Comparison of ENCODE assay signal across 1 cellular context in genomic region chr2:11133238-11133935, GRCh38.
TF ChIP-seq lines count a peak whose summit lies in the region.

No MANE protein-coding gene starts in this region.

TF ChIP-seq in WTC11, 78 proteins besides CTCF, POLR2A, EP300 and RAD21 (continued from another document):
- TF ChIP-seq, protein P1, sequence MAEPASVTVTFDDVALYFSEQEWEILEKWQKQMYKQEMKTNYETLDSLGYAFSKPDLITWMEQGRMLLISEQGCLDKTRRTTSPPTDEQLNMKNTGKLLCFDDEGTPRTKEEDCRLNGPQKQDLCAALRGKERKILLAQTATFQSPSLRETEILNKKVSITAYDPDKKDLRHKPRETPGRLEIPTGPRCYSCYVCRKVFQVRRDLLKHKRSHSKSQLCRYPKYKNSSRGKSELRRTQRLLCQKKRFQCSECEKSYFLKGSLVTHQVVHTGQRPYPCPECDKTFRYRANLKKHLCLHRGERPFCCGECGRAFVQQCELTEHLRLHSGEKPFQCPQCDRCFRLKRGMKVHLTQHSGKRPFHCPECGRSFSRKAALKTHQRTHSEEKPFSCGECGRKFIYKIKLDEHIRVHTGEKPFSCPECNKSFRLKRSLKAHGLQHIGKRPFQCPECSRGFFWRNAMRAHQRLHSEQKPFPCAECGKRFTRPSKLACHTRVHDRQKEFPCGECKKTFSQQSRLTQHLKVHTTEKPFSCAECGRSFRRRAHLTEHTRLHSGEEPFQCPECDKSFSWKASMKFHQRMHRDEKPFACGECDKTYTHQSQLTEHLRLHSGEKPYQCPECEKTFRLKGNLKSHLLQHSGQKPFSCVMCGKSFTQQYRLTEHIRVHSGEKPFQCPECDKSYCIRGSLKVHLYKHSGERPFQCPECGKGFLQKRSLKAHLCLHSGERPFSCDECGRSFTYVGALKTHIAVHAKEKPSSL (CRISPR knock-in tag; conservative IDR thresholded peaks at IDR 0.05) = no peak
- no peak for TF ChIP-seq ETV6 (CRISPR knock-in tag; IDR thresholded peaks at IDR 0.05)
- TF ChIP-seq ATF3 (CRISPR knock-in tag; conservative IDR thresholded peaks at IDR 0.05) = no peak
- no peak for TF ChIP-seq GRHL2 (CRISPR knock-in tag; IDR thresholded peaks at IDR 0.05; ENCODE audit: insufficient replicate concordance, severe bottlenecking)
- no peak for TF ChIP-seq ZNF671 (CRISPR knock-in tag; IDR thresholded peaks at IDR 0.05)
